8 cellular contexts compared by ENCODE assay signal in the genomic region with DNA sequence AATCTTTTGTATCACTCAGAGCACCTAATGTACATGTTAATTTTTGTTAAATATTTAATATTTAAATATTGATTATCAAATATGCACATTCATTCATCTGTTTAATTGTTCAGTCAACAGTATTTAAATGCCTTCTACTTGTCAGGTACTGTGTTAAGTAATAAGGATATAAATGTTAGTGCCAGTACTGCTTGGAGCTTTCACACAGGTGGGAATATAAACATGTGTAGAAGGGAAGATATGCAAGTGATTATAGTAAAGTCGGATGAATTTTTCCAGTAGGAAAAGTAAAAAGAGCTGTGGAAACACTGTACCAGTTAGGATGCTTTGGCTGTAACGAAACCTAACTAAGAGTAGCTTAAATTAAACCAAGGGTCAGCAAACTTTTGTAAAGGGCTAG.
"Had no signal": no experiment of that assay in that cellular context is flagged by ENCODE, and none has a peak within 500 bp of the region (broad histone marks: within the 10 kb centered on the region; RNA-seq: fewer than 3 reads in every experiment).

No MANE protein-coding gene starts in this region.

- FAIRE-seq: G401.6, GM12878, GM12891, GM12892, GM18507, GM19239 had no signal

- DNase-seq: GDM1, GF-D8 had no signal

- H3K4me3 ChIP-seq: GM12878 had no signal
